ENCODE assay signal across 1 cellular context in the genomic region with DNA sequence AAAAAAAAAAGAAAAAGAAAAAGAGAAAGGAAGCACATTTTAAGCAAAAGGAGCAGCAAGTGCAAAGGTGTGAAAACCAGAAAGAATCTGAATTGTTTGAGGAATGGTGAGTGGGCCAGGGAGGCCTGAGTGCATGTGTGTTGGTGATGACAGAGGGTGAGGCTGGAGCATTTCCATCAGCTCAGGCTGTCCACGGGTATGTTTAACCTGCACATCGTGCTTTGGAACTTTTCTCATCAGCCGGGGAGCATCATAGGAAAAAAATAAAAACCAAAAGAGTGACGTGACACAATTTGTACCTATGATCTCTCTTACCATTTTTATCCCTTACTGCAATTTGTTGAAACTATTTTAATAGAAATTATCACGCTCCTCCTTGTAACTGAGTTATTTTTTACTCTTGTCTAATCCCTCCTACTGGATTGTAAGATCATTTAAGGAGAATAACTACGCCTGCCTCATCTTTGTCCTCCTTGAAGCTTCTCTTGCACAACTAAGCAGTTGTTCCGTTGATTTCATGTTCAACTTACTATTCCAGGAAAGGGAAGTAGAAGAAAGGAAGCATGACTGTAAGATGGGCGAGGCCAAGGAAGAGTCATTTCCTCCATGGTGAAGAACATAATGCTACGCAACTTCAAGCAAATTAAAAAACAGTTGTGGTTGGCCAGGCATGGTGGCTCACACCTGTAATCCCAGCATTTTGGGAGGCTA.
TF ChIP-seq lines count a peak whose summit lies in the region.

No MANE protein-coding gene starts in this region.

TF ChIP-seq in HepG2, 621 proteins besides CTCF, POLR2A, EP300 and RAD21:
- TF ChIP-seq CREB1 (IDR thresholded peaks at IDR 0.05), result peak; percentile 56
- no peak for TF ChIP-seq CREB1 (CRISPR knock-in tag; IDR thresholded peaks at IDR 0.05)
- TF ChIP-seq ATF7-NPFF (CRISPR knock-in tag; IDR thresholded peaks at IDR 0.05; ENCODE audit: low read depth), result no peak
